ENCODE assay signal across 8 cellular contexts in genomic region chr1:209784276-209785169, GRCh38. TPM values are rescaled to one million over a fixed set of nuclear protein-coding genes. Genes with fewer than 3 reads are reported as not detected.
A peak's percentile ranks its signal among the peaks of the same experiment; 100 is the strongest.
DNase-seq lines count a peak whose midpoint lies in the region; ATAC-seq, FAIRE-seq and TF ChIP-seq lines count a peak whose summit lies in the region.

Gene C1orf74, minus strand, starts transcription at chr1:209784559. Its CDS starts 925 bp downstream, at chr1:209783634.

- peak; percentile 97 for ATAC-seq in HG03457 (IDR thresholded peaks at IDR 0.05; ENCODE audit: unreplicated experiment)

- H3K27me3 ChIP-seq in BJ (ENCODE audit: control insufficient read depth, insufficient read depth, low read length), result peaks cover 1% of the 10 kb centered on the region

- H3K36me3 ChIP-seq in BJ (ENCODE audit: control insufficient read depth, insufficient read depth, low read length), result peaks cover 2% of the 10 kb centered on the region; the same call in 1 of the 2 replicates

- FAIRE-seq in colon (lab: Jason Lieb, UNC), result peak; percentile 60

- CTCF ChIA-PET in BJ (lab: Yijun Ruan, JAX), result interaction anchor here (1.1 kb wide), 1 partner anchor 13 kb away, joined by 3 read pairs; no protein-coding TSS in a partner anchor

- DNase-seq in BJ (ENCODE audit: low read depth) (peak; percentile 82), GM19240 (ENCODE audit: insufficient read length, low spot score) (peak; percentile 89), NCI-H524 (lab: John Stamatoyannopoulos, UW) (peak; percentile 88 to 97), kidney glomerular epithelial cell (lab: John Stamatoyannopoulos, UW) (peak; percentile 96)
- DNase-seq in activated CD4-positive, alpha-beta T cell treated with anti-CD3 and anti-CD28 coated beads for 4 hours, result peak; percentile 99 to 100
- peak; percentile 98 to 99 for DNase-seq in stimulated activated CD4-positive, alpha-beta T cell treated with anti-CD3 and anti-CD28 coated beads, Interleukin-15, amount 100 ng/mL, for 48 hours (ENCODE audit: low read depth in 2 of 2)

- H3K4me3 ChIP-seq in BJ (ENCODE audit: low read depth, low read length), result peak within 1 kb of the TSS; percentile 74

- no peak for TF ChIP-seq CTCF in BJ (IDR thresholded peaks at IDR 0.05; ENCODE audit: insufficient read depth, low read depth, low read length)

- POLR2A ChIA-PET in BJ (lab: Charles Lee), result interaction anchor here (1.0 kb wide), 1 partner anchor 47 kb away, joined by 5 read pairs; no protein-coding TSS in a partner anchor

RNA-seq across cellular contexts. Expression of gene C1orf74, which starts in this region (rescaled TPM):
- 1.3 and 1.6 TPM in 2 replicates for polyA plus RNA-seq in BJ (2011; rRNA removed)
- polyA minus RNA-seq in BJ (2011; rRNA and poly(A)+ RNA removed), result 1.9 and 2.1 TPM in 2 replicates

Comparison
In these comparisons a context has a peak if more than half of its experiments do, and no peak if none do; other contexts are left out.
1. Peak in every context shown above with its lines: DNase-seq, ATAC-seq and H3K4me3 ChIP-seq.